Comparison of ENCODE assay signal across 34 cellular contexts in genomic region chr15:35211240-35211952, GRCh38.
"Had no signal": no experiment of that assay in that cellular context is flagged by ENCODE, and none has a peak within 500 bp of the region (broad histone marks: within the 10 kb centered on the region; RNA-seq: fewer than 3 reads in every experiment).

No MANE protein-coding gene starts in this region.

- DNase-seq: activated CD4-positive, alpha-beta T cell treated with anti-CD3 and anti-CD28 coated beads, Interleukin-2, amount 10 ng/mL, durations not matched to agents 24 days and 14 days; activated CD4-positive, alpha-beta T cell treated with anti-CD3 and anti-CD28 coated beads, Interleukin-2, amount 50 U/mL, for 4 hours; activated CD8-positive, alpha-beta T cell treated with anti-CD3 and anti-CD28 coated beads, Interleukin-2, amount 10 ng/mL, durations not matched to agents 7 days and 5 days; activated gamma-delta T cell; activated naive CD4-positive, alpha-beta T cell treated with Interleukin-2 at 50 U/mL for 16 hours; activated naive CD8-positive, alpha-beta T cell treated with anti-CD3 and anti-CD28 coated beads, Interleukin-2, amount 10 ng/mL, durations not matched to agents 7 days and 5 days; activated T-cell treated with anti-CD3 and anti-CD28 coated beads, Interleukin-2, amount 50 U/mL, for 24 hours; amygdala; MM.1S; NCI-H1092 treated with DMSO at 0.1 percent for 48 hours; NCI-H1417; NCI-H187 treated with DMSO at 0.1 percent for 48 hours; NCI-H2081; NCI-H2171 treated with DMSO at 0.1 percent for 48 hours; NCI-H2227 treated with DMSO at 0.1 percent for 48 hours; NCI-H446; NCI-H510A treated with DMSO at 0.1 percent for 48 hours; NCI-H526 treated with DMSO at 0.1 percent for 48 hours; NCI-H774; PC-3; Peyer's patch; RPMI8226; SIG-M5; SW 1271; T-helper 1 cell; T-helper 2 cell; T1000; WERI-Rb-1 had no signal

- H3K36me3 ChIP-seq: ascending aorta, cardiac muscle cell, Peyer's patch, WERI-Rb-1 had no signal

- H3K4me3 Mint-ChIP-seq: activated CD4-positive, alpha-beta T cell treated with anti-CD3 and anti-CD28 coated beads, Interleukin-2, amount 10 ng/mL, durations not matched to agents 24 days and 14 days; activated CD8-positive, alpha-beta T cell treated with anti-CD3 and anti-CD28 coated beads, Interleukin-2, amount 10 ng/mL, durations not matched to agents 7 days and 5 days; activated naive CD4-positive, alpha-beta T cell treated with anti-CD3 and anti-CD28 coated beads, Interleukin-2, amount 50 U/mL, for 24 hours; activated naive CD8-positive, alpha-beta T cell treated with anti-CD3 and anti-CD28 coated beads, Interleukin-2, amount 10 ng/mL, durations not matched to agents 7 days and 5 days; activated T-cell treated with anti-CD3 and anti-CD28 coated beads, Interleukin-2, amount 50 U/mL, for 24 hours; central memory CD8-positive, alpha-beta T cell had no signal

- H3K9me3 ChIP-seq: ascending aorta, Peyer's patch had no signal

- H3K36me3 Mint-ChIP-seq: activated naive CD4-positive, alpha-beta T cell treated with anti-CD3 and anti-CD28 coated beads, Interleukin-2, amount 50 U/mL, for 24 hours; activated naive CD8-positive, alpha-beta T cell treated with anti-CD3 and anti-CD28 coated beads, Interleukin-2, amount 10 ng/mL, durations not matched to agents 7 days and 5 days had no signal

- H3K4me1 ChIP-seq: ascending aorta, Peyer's patch had no signal

- H3K4me2 ChIP-seq: KMS-11 had no signal

- H3K4me3 ChIP-seq: ascending aorta, cardiac muscle cell, Peyer's patch had no signal

- H3K27ac Mint-ChIP-seq: activated CD4-positive, alpha-beta T cell treated with anti-CD3 and anti-CD28 coated beads, Interleukin-2, amount 10 ng/mL, durations not matched to agents 24 days and 14 days; activated CD8-positive, alpha-beta T cell treated with anti-CD3 and anti-CD28 coated beads, Interleukin-2, amount 10 ng/mL, durations not matched to agents 7 days and 5 days; activated naive CD4-positive, alpha-beta T cell treated with anti-CD3 and anti-CD28 coated beads, Interleukin-2, amount 50 U/mL, for 24 hours; activated naive CD8-positive, alpha-beta T cell treated with anti-CD3 and anti-CD28 coated beads, Interleukin-2, amount 10 ng/mL, durations not matched to agents 7 days and 5 days; activated T-cell treated with anti-CD3 and anti-CD28 coated beads, Interleukin-2, amount 50 U/mL, for 24 hours; activated T-helper 2 cell treated with anti-CD3 and anti-CD28 coated beads, Interferon-gamma antibody, Interleukin-2, Interleukin-4, amounts not matched to agents 10 μg/mL and 5 μg/mL and 100 μg/mL, durations not matched to agents 14 hours and 24 hours and 36 hours had no signal

- H3K9me3 Mint-ChIP-seq: activated CD4-positive, alpha-beta T cell treated with anti-CD3 and anti-CD28 coated beads, Interleukin-2, amount 10 ng/mL, durations not matched to agents 24 days and 14 days; activated naive CD4-positive, alpha-beta T cell treated with anti-CD3 and anti-CD28 coated beads, Interleukin-2, amount 50 U/mL, for 24 hours; activated naive CD8-positive, alpha-beta T cell treated with anti-CD3 and anti-CD28 coated beads, Interleukin-2, amount 10 ng/mL, durations not matched to agents 7 days and 5 days; activated T-cell treated with anti-CD3 and anti-CD28 coated beads, Interleukin-2, amount 50 U/mL, for 24 hours; activated T-helper 2 cell treated with anti-CD3 and anti-CD28 coated beads, Interferon-gamma antibody, Interleukin-2, Interleukin-4, amounts not matched to agents 10 μg/mL and 5 μg/mL and 100 μg/mL, durations not matched to agents 14 hours and 24 hours and 36 hours; central memory CD8-positive, alpha-beta T cell had no signal

- ATAC-seq: activated CD8-positive, alpha-beta T cell treated with anti-CD3 and anti-CD28 coated beads, Interleukin-2, amount 10 ng/mL, durations not matched to agents 7 days and 5 days; PC-3 had no signal

- H3K4me1 Mint-ChIP-seq: activated CD4-positive, alpha-beta T cell treated with anti-CD3 and anti-CD28 coated beads, Interleukin-2, amount 10 ng/mL, durations not matched to agents 24 days and 14 days; activated naive CD4-positive, alpha-beta T cell treated with anti-CD3 and anti-CD28 coated beads, Interleukin-2, amount 50 U/mL, for 24 hours; activated naive CD8-positive, alpha-beta T cell treated with anti-CD3 and anti-CD28 coated beads, Interleukin-2, amount 10 ng/mL, durations not matched to agents 7 days and 5 days; central memory CD8-positive, alpha-beta T cell had no signal

- H3K27me3 Mint-ChIP-seq: activated naive CD4-positive, alpha-beta T cell treated with anti-CD3 and anti-CD28 coated beads, Interleukin-2, amount 50 U/mL, for 24 hours; activated T-cell treated with anti-CD3 and anti-CD28 coated beads, Interleukin-2, amount 50 U/mL, for 24 hours; central memory CD8-positive, alpha-beta T cell had no signal

- H3K27me3 ChIP-seq: ascending aorta, cardiac muscle cell, Peyer's patch had no signal

- H3K27ac ChIP-seq: ascending aorta, cardiac muscle cell, KMS-11, Peyer's patch, WERI-Rb-1 had no signal
